In genomic region chr3:52831500-52832301, GRCh38 we compare ENCODE assay signal across 8 cellular contexts. TPM values are rescaled to one million over a fixed set of nuclear protein-coding genes. Genes with fewer than 3 reads are reported as not detected.
DNase-seq lines count a peak whose midpoint lies in the region; ATAC-seq and TF ChIP-seq lines count a peak whose summit lies in the region.

No MANE protein-coding gene starts in this region.

- H3K4me1 ChIP-seq in BLaER1 treated with 17β-estradiol and CSF1 and Interleukin-3, amounts not matched to agents 10 nM and 100 nM, result peaks cover 33 to 74% (median 55%) of the 10 kb centered on the region in 10 experiments
- peaks cover 4% of the 10 kb centered on the region for H3K4me1 ChIP-seq in mucosa of descending colon (ENCODE audit: low read depth)
- peaks cover 9% of the 10 kb centered on the region; the same call in 1 of the 2 replicates for H3K4me1 ChIP-seq in Caco-2

- H3K9me3 ChIP-seq in BLaER1 treated with 17β-estradiol and CSF1 and Interleukin-3, amounts not matched to agents 10 nM and 100 nM (replicated peaks in 1 of 11), result no peaks in the 10 kb centered on the region
- H3K9me3 ChIP-seq in mucosa of descending colon, result no peaks in the 10 kb centered on the region
- H3K9me3 ChIP-seq in Caco-2, result no peaks in the 10 kb centered on the region

- no peak overlapping the region for H3K4me3 ChIP-seq in BLaER1 treated with 17β-estradiol and CSF1 and Interleukin-3, amounts not matched to agents 10 nM and 100 nM
- no peak overlapping the region for H3K4me3 ChIP-seq in NB4 (ENCODE audit: low read depth, low read length)
- no peak overlapping the region for H3K4me3 ChIP-seq in mucosa of descending colon
- H3K4me3 ChIP-seq in Caco-2 (ENCODE audit: low read depth, low read length), result no peak overlapping the region

- no peaks in the 10 kb centered on the region for H3K36me3 Mint-ChIP-seq in Caco-2 (ENCODE audit: insufficient read depth, unreplicated experiment)

- H3K27me3 Mint-ChIP-seq in Caco-2 (ENCODE audit: insufficient read depth, unreplicated experiment), result no peaks in the 10 kb centered on the region

- no peak overlapping the region for H3K27ac Mint-ChIP-seq in Caco-2 (ENCODE audit: unreplicated experiment)

- H4K20me1 ChIP-seq in BLaER1 treated with 17β-estradiol and CSF1 and Interleukin-3, amounts not matched to agents 10 nM and 100 nM, result peaks cover 0 to 8% (median 0%) of the 10 kb centered on the region in 11 experiments; a peak in 4 of 22 replicates

- H3K27ac ChIP-seq in BLaER1 treated with 17β-estradiol and CSF1 and Interleukin-3, amounts not matched to agents 10 nM and 100 nM, result peak overlapping the region in 9 of 11 experiments; percentile 13 to 62 (median 38); a peak in 16 of 22 replicates

- H3K4me1 Mint-ChIP-seq in Caco-2 (ENCODE audit: low read depth, unreplicated experiment), result peaks cover 12% of the 10 kb centered on the region

- CTCF ChIA-PET in Caco-2 (lab: Charles Lee), result interaction anchor here (0.6 to 1.2 kb wide), 2 partner anchors 60 to 88 kb away, joined by 3 to 4 read pairs; no protein-coding TSS in a partner anchor

- TF ChIP-seq CTCF in NB4 (IDR thresholded peaks at IDR 0.05; ENCODE audit: low read depth, low read length) (no peak), mucosa of descending colon (IDR thresholded peaks at IDR 0.05) (no peak), Caco-2 (IDR thresholded peaks at IDR 0.05; ENCODE audit: insufficient read depth in 1 of 2, low read depth in 1 of 2, low read length in 1 of 2, severe bottlenecking in 1 of 2, unreplicated experiment in 1 of 2) (no peak)

- TF ChIP-seq POLR2A in NB4 (IDR thresholded peaks at IDR 0.05; ENCODE audit: extremely low read depth, insufficient read length), result no peak

- POLR2A ChIA-PET in Caco-2 (lab: Charles Lee), result no interaction called here

- H3K4me3 Mint-ChIP-seq in Caco-2 (ENCODE audit: unreplicated experiment), result no peak overlapping the region

- DNase-seq in NB4 (ENCODE audit: low read depth) (peak; percentile 58), cerebellar cortex (ENCODE audit: low spot score) (peak; percentile 23), mucosa of descending colon (peak in 2 of 3 donors; percentile 38 to 62), pons (ENCODE audit: low spot score) (no peak), Caco-2 (no peak)
- no peak for DNase-seq in stimulated activated naive CD4-positive, alpha-beta T cell (lab: John Stamatoyannopoulos, UW)

- H3K27me3 ChIP-seq in BLaER1 treated with 17β-estradiol and CSF1 and Interleukin-3, amounts not matched to agents 10 nM and 100 nM, result no peaks in the 10 kb centered on the region
- no peaks in the 10 kb centered on the region for H3K27me3 ChIP-seq in Caco-2 (replicated peaks; ENCODE audit: control insufficient read depth, insufficient read depth, low read length)

- peaks cover 0 to 20% (median 9%) of the 10 kb centered on the region in 11 experiments; a peak in 8 of 22 replicates for H3K36me3 ChIP-seq in BLaER1 treated with 17β-estradiol and CSF1 and Interleukin-3, amounts not matched to agents 10 nM and 100 nM
- H3K36me3 ChIP-seq in mucosa of descending colon (ENCODE audit: low read depth), result no peaks in the 10 kb centered on the region
- no peaks in the 10 kb centered on the region for H3K36me3 ChIP-seq in Caco-2 (ENCODE audit: control insufficient read depth, insufficient read depth, low read length)

- H3K4me2 ChIP-seq in BLaER1 treated with 17β-estradiol and CSF1 and Interleukin-3, amounts not matched to agents 10 nM and 100 nM, result peak overlapping the region; percentile 64 to 87 (median 80)

- ATAC-seq in mucosa of descending colon (peak; percentile 70), GM19467 (IDR thresholded peaks at IDR 0.05; ENCODE audit: unreplicated experiment) (no peak)

- BruUV-seq in Caco-2 (replicated peaks; lab: Mats Ljungman, UMichigan), result no TSS peak

- no peaks in the 10 kb centered on the region for H3K9me3 Mint-ChIP-seq in Caco-2 (ENCODE audit: unreplicated experiment)

- intact Hi-C loops in mucosa of descending colon (cut with DNase I, micrococcal nuclease), result no loop called here
- intact Hi-C loops in Caco-2 (cut with micrococcal nuclease; ENCODE audit: unreplicated experiment), result no loop called here

- H3K9ac ChIP-seq in BLaER1 treated with 17β-estradiol and CSF1 and Interleukin-3, amounts not matched to agents 10 nM and 100 nM, result peak overlapping the region in 9 of 11 experiments; percentile 8 to 61 (median 22); a peak in 10 of 22 replicates

RNA-seq across cellular contexts. Expression of gene ITIH4, which starts 1.2 kb away (rescaled TPM):
- 1 to 10 TPM; 1.9 to 6.0 (median 4.3) TPM for total RNA-seq in mucosa of descending colon
- 3.7 and 4.1 TPM in 2 replicates for total RNA-seq in Caco-2 (2022)

RNA-seq across cellular contexts. Expression of gene MUSTN1, which starts 3.1 kb away (rescaled TPM):
- total RNA-seq in mucosa of descending colon (1 to 10 TPM; 1.9 to 5.3 (median 4.0) TPM), Caco-2 (2022) (1.8 TPM in 1 of 2 replicates, not detected in the other)

RNA-seq across cellular contexts. Expression of gene ITIH3, which starts 37.1 kb away (rescaled TPM):
- 1 to 10 TPM in 1 of 3 donors, under 1 TPM in 2; 0.72 to 1.4 (median 0.89) TPM for total RNA-seq in mucosa of descending colon
- 0.23 and 0.27 TPM in 2 replicates for total RNA-seq in Caco-2 (2022)

RNA-seq across cellular contexts. Expression of gene ITIH1, which starts 54.3 kb away (rescaled TPM):
- total RNA-seq in mucosa of descending colon (not detected), Caco-2 (2022) (0.49 TPM in 1 of 2 replicates, not detected in the other)

Comparison
In these comparisons a context has a peak if more than half of its experiments do, and no peak if none do; other contexts are left out.
1. DNase-seq: peak in NB4 (single experiment), cerebellar cortex (single experiment) and mucosa of descending colon (2 of 3); none in stimulated activated naive CD4-positive, alpha-beta T cell (0 of 6), pons (single experiment) and Caco-2 (0 of 2).